Comparison of ENCODE assay signal across 1 cellular context in the genomic region with DNA sequence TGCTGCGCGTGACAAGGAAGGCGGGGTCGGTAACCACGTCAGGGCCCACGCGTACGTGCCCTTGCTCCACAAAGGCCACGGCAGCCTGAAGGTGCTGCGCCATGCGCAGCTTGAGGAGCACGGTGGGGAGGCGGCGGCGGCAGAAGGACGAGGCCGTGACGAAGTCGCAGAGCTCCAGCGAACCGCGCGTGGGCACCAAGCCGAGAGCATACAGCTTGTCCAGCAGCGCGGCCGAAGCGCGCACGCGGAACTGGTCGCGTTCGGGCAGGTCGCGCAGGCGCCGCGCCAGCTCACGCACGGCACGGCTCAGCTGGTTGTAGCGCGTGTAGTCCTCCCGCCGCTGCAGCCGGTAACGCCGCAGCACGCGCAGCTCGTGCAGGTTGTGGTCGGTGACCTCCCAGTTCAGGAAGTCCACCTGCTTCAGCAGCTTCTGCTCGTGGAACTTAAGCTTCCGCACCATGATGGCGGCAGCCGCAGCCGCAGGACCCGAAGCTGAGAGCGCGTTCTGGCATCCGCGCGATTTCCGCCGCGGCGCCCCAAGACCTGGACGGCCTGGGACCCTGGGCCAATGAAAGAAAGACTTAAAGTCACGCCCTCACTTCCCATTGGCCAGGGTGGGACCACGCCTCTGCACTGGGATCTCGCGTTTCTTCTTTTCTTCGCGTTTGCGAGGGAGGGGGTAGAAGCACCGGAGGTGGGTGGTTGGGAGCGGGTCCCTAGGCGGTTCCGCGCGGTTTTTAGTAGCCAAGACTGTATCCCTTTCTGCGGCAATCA.
TF ChIP-seq lines count a peak whose summit lies in the region.

A gene with protein sequence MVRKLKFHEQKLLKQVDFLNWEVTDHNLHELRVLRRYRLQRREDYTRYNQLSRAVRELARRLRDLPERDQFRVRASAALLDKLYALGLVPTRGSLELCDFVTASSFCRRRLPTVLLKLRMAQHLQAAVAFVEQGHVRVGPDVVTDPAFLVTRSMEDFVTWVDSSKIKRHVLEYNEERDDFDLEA (minus strand): TSS at position 516 of the 774 bp plus-strand sequence. CDS start 56 bp downstream, at position 460.

TF ChIP-seq in WTC11, 78 proteins besides CTCF, POLR2A, EP300 and RAD21 (continued from another document and continues in another):
- TF ChIP-seq ZNF121 (CRISPR knock-in tag; IDR thresholded peaks at IDR 0.05) = no peak
- TF ChIP-seq TEAD1 (CRISPR knock-in tag; IDR thresholded peaks at IDR 0.05) = peak; percentile 83; the same call in 1 of the 2 replicates
- TF ChIP-seq, protein P1, sequence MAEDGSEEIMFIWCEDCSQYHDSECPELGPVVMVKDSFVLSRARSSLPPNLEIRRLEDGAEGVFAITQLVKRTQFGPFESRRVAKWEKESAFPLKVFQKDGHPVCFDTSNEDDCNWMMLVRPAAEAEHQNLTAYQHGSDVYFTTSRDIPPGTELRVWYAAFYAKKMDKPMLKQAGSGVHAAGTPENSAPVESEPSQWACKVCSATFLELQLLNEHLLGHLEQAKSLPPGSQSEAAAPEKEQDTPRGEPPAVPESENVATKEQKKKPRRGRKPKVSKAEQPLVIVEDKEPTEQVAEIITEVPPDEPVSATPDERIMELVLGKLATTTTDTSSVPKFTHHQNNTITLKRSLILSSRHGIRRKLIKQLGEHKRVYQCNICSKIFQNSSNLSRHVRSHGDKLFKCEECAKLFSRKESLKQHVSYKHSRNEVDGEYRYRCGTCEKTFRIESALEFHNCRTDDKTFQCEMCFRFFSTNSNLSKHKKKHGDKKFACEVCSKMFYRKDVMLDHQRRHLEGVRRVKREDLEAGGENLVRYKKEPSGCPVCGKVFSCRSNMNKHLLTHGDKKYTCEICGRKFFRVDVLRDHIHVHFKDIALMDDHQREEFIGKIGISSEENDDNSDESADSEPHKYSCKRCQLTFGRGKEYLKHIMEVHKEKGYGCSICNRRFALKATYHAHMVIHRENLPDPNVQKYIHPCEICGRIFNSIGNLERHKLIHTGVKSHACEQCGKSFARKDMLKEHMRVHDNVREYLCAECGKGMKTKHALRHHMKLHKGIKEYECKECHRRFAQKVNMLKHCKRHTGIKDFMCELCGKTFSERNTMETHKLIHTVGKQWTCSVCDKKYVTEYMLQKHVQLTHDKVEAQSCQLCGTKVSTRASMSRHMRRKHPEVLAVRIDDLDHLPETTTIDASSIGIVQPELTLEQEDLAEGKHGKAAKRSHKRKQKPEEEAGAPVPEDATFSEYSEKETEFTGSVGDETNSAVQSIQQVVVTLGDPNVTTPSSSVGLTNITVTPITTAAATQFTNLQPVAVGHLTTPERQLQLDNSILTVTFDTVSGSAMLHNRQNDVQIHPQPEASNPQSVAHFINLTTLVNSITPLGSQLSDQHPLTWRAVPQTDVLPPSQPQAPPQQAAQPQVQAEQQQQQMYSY (CRISPR knock-in tag; IDR thresholded peaks at IDR 0.05) = peak; percentile 36; the same call in 1 of the 2 replicates
- 0 out of 2 replicates have a peak, but pooled peaks have one; percentile 81 for TF ChIP-seq SMAD3 (CRISPR knock-in tag; IDR thresholded peaks at IDR 0.05; ENCODE audit: borderline replicate concordance)
- TF ChIP-seq, protein P2, sequence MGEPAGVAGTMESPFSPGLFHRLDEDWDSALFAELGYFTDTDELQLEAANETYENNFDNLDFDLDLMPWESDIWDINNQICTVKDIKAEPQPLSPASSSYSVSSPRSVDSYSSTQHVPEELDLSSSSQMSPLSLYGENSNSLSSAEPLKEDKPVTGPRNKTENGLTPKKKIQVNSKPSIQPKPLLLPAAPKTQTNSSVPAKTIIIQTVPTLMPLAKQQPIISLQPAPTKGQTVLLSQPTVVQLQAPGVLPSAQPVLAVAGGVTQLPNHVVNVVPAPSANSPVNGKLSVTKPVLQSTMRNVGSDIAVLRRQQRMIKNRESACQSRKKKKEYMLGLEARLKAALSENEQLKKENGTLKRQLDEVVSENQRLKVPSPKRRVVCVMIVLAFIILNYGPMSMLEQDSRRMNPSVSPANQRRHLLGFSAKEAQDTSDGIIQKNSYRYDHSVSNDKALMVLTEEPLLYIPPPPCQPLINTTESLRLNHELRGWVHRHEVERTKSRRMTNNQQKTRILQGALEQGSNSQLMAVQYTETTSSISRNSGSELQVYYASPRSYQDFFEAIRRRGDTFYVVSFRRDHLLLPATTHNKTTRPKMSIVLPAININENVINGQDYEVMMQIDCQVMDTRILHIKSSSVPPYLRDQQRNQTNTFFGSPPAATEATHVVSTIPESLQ (CRISPR knock-in tag; IDR thresholded peaks at IDR 0.05) = no peak
- no peak for TF ChIP-seq FOXJ3 (CRISPR knock-in tag; IDR thresholded peaks at IDR 0.05; ENCODE audit: borderline replicate concordance)
- TF ChIP-seq, protein P3, sequence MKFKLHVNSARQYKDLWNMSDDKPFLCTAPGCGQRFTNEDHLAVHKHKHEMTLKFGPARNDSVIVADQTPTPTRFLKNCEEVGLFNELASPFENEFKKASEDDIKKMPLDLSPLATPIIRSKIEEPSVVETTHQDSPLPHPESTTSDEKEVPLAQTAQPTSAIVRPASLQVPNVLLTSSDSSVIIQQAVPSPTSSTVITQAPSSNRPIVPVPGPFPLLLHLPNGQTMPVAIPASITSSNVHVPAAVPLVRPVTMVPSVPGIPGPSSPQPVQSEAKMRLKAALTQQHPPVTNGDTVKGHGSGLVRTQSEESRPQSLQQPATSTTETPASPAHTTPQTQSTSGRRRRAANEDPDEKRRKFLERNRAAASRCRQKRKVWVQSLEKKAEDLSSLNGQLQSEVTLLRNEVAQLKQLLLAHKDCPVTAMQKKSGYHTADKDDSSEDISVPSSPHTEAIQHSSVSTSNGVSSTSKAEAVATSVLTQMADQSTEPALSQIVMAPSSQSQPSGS (CRISPR knock-in tag; IDR thresholded peaks at IDR 0.05; ENCODE audit: borderline replicate concordance, low read depth) = no peak
- 0 out of 2 replicates have a peak, but pooled peaks have one; percentile 27 for TF ChIP-seq NR1H2 (CRISPR knock-in tag; IDR thresholded peaks at IDR 0.05)
- TF ChIP-seq, protein P4, sequence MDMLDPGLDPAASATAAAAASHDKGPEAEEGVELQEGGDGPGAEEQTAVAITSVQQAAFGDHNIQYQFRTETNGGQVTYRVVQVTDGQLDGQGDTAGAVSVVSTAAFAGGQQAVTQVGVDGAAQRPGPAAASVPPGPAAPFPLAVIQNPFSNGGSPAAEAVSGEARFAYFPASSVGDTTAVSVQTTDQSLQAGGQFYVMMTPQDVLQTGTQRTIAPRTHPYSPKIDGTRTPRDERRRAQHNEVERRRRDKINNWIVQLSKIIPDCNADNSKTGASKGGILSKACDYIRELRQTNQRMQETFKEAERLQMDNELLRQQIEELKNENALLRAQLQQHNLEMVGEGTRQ (CRISPR knock-in tag; IDR thresholded peaks at IDR 0.05) = peak; percentile 70
- peak; percentile 86; the same call in 1 of the 2 replicates for TF ChIP-seq ESRRA (CRISPR knock-in tag; IDR thresholded peaks at IDR 0.05; ENCODE audit: borderline replicate concordance)
- TF ChIP-seq ELF4 (CRISPR knock-in tag; IDR thresholded peaks at IDR 0.05; ENCODE audit: low read depth) = no peak
- TF ChIP-seq ZNF317 (CRISPR knock-in tag; IDR thresholded peaks at IDR 0.05; ENCODE audit: borderline replicate concordance, low read depth) = peak; percentile 61; the same call in 1 of the 2 replicates
- no peak for TF ChIP-seq JAZF1 (CRISPR knock-in tag; IDR thresholded peaks at IDR 0.05)
- TF ChIP-seq, protein P5, sequence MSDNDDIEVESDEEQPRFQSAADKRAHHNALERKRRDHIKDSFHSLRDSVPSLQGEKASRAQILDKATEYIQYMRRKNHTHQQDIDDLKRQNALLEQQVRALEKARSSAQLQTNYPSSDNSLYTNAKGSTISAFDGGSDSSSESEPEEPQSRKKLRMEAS (CRISPR knock-in tag; IDR thresholded peaks at IDR 0.05) = peak; percentile 95
- TF ChIP-seq CREB1 (CRISPR knock-in tag; IDR thresholded peaks at IDR 0.05) = peak; percentile 80
- peak; percentile 78; the same call in 1 of the 2 replicates for TF ChIP-seq ZNF232 (CRISPR knock-in tag; IDR thresholded peaks at IDR 0.05)
- TF ChIP-seq ZNF263 (CRISPR knock-in tag; IDR thresholded peaks at IDR 0.05; ENCODE audit: low read depth) = peak; percentile 42; the same call in 1 of the 2 replicates
- TF ChIP-seq, protein P6, sequence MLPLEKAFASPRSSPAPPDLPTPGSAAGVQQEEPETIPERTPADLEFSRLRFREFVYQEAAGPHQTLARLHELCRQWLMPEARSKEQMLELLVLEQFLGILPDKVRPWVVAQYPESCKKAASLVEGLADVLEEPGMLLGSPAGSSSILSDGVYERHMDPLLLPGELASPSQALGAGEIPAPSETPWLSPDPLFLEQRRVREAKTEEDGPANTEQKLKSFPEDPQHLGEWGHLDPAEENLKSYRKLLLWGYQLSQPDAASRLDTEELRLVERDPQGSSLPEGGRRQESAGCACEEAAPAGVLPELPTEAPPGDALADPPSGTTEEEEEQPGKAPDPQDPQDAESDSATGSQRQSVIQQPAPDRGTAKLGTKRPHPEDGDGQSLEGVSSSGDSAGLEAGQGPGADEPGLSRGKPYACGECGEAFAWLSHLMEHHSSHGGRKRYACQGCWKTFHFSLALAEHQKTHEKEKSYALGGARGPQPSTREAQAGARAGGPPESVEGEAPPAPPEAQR (CRISPR knock-in tag; IDR thresholded peaks at IDR 0.05) = no peak
- TF ChIP-seq, protein P7, sequence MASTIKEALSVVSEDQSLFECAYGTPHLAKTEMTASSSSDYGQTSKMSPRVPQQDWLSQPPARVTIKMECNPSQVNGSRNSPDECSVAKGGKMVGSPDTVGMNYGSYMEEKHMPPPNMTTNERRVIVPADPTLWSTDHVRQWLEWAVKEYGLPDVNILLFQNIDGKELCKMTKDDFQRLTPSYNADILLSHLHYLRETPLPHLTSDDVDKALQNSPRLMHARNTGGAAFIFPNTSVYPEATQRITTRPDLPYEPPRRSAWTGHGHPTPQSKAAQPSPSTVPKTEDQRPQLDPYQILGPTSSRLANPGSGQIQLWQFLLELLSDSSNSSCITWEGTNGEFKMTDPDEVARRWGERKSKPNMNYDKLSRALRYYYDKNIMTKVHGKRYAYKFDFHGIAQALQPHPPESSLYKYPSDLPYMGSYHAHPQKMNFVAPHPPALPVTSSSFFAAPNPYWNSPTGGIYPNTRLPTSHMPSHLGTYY (CRISPR knock-in tag; IDR thresholded peaks at IDR 0.05) = no peak
- TF ChIP-seq GTF2I (CRISPR knock-in tag; conservative IDR thresholded peaks at IDR 0.05) = no peak
- TF ChIP-seq, protein P8, sequence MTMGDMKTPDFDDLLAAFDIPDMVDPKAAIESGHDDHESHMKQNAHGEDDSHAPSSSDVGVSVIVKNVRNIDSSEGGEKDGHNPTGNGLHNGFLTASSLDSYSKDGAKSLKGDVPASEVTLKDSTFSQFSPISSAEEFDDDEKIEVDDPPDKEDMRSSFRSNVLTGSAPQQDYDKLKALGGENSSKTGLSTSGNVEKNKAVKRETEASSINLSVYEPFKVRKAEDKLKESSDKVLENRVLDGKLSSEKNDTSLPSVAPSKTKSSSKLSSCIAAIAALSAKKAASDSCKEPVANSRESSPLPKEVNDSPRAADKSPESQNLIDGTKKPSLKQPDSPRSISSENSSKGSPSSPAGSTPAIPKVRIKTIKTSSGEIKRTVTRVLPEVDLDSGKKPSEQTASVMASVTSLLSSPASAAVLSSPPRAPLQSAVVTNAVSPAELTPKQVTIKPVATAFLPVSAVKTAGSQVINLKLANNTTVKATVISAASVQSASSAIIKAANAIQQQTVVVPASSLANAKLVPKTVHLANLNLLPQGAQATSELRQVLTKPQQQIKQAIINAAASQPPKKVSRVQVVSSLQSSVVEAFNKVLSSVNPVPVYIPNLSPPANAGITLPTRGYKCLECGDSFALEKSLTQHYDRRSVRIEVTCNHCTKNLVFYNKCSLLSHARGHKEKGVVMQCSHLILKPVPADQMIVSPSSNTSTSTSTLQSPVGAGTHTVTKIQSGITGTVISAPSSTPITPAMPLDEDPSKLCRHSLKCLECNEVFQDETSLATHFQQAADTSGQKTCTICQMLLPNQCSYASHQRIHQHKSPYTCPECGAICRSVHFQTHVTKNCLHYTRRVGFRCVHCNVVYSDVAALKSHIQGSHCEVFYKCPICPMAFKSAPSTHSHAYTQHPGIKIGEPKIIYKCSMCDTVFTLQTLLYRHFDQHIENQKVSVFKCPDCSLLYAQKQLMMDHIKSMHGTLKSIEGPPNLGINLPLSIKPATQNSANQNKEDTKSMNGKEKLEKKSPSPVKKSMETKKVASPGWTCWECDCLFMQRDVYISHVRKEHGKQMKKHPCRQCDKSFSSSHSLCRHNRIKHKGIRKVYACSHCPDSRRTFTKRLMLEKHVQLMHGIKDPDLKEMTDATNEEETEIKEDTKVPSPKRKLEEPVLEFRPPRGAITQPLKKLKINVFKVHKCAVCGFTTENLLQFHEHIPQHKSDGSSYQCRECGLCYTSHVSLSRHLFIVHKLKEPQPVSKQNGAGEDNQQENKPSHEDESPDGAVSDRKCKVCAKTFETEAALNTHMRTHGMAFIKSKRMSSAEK (CRISPR knock-in tag; IDR thresholded peaks at IDR 0.05; ENCODE audit: borderline replicate concordance) = no peak
- TF ChIP-seq, protein P9, sequence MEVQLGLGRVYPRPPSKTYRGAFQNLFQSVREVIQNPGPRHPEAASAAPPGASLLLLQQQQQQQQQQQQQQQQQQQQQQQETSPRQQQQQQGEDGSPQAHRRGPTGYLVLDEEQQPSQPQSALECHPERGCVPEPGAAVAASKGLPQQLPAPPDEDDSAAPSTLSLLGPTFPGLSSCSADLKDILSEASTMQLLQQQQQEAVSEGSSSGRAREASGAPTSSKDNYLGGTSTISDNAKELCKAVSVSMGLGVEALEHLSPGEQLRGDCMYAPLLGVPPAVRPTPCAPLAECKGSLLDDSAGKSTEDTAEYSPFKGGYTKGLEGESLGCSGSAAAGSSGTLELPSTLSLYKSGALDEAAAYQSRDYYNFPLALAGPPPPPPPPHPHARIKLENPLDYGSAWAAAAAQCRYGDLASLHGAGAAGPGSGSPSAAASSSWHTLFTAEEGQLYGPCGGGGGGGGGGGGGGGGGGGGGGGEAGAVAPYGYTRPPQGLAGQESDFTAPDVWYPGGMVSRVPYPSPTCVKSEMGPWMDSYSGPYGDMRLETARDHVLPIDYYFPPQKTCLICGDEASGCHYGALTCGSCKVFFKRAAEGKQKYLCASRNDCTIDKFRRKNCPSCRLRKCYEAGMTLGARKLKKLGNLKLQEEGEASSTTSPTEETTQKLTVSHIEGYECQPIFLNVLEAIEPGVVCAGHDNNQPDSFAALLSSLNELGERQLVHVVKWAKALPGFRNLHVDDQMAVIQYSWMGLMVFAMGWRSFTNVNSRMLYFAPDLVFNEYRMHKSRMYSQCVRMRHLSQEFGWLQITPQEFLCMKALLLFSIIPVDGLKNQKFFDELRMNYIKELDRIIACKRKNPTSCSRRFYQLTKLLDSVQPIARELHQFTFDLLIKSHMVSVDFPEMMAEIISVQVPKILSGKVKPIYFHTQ (CRISPR knock-in tag; IDR thresholded peaks at IDR 0.05) = no peak
- TF ChIP-seq, protein P10, sequence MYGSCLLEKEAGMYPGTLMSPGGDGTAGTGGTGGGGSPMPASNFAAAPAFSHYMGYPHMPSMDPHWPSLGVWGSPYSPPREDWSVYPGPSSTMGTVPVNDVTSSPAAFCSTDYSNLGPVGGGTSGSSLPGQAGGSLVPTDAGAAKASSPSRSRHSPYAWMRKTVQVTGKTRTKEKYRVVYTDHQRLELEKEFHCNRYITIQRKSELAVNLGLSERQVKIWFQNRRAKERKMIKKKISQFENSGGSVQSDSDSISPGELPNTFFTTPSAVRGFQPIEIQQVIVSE (CRISPR knock-in tag; IDR thresholded peaks at IDR 0.05; ENCODE audit: borderline replicate concordance) = no peak
- no peak for TF ChIP-seq SMAD4 (CRISPR knock-in tag; IDR thresholded peaks at IDR 0.05)
- TF ChIP-seq MXD4 (CRISPR knock-in tag; IDR thresholded peaks at IDR 0.05; ENCODE audit: borderline replicate concordance) = no peak
- TF ChIP-seq ZNF138 (CRISPR knock-in tag; conservative IDR thresholded peaks at IDR 0.05) = no peak
- TF ChIP-seq NFATC4 (CRISPR knock-in tag; IDR thresholded peaks at IDR 0.05) = no peak
- TF ChIP-seq NFYB (CRISPR knock-in tag; conservative IDR thresholded peaks at IDR 0.05; ENCODE audit: low read depth) = peak; percentile 93
- no peak for TF ChIP-seq NR3C1 (CRISPR knock-in tag; conservative IDR thresholded peaks at IDR 0.05; ENCODE audit: low read depth)
